ENCODE assay signal across 1 cellular context in genomic region chr7:155644971-155645509, GRCh38.
TF ChIP-seq lines count a peak whose summit lies in the region.

No MANE protein-coding gene starts in this region.

TF ChIP-seq in HCT116, 20 proteins besides CTCF, POLR2A, EP300 and RAD21 (continued from another document):
- TF ChIP-seq, protein P1, sequence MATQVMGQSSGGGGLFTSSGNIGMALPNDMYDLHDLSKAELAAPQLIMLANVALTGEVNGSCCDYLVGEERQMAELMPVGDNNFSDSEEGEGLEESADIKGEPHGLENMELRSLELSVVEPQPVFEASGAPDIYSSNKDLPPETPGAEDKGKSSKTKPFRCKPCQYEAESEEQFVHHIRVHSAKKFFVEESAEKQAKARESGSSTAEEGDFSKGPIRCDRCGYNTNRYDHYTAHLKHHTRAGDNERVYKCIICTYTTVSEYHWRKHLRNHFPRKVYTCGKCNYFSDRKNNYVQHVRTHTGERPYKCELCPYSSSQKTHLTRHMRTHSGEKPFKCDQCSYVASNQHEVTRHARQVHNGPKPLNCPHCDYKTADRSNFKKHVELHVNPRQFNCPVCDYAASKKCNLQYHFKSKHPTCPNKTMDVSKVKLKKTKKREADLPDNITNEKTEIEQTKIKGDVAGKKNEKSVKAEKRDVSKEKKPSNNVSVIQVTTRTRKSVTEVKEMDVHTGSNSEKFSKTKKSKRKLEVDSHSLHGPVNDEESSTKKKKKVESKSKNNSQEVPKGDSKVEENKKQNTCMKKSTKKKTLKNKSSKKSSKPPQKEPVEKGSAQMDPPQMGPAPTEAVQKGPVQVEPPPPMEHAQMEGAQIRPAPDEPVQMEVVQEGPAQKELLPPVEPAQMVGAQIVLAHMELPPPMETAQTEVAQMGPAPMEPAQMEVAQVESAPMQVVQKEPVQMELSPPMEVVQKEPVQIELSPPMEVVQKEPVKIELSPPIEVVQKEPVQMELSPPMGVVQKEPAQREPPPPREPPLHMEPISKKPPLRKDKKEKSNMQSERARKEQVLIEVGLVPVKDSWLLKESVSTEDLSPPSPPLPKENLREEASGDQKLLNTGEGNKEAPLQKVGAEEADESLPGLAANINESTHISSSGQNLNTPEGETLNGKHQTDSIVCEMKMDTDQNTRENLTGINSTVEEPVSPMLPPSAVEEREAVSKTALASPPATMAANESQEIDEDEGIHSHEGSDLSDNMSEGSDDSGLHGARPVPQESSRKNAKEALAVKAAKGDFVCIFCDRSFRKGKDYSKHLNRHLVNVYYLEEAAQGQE (IDR thresholded peaks at IDR 0.05; ENCODE audit: low read depth): no peak
- no peak for TF ChIP-seq JUND (IDR thresholded peaks at IDR 0.05)
